Comparison of ENCODE assay signal across 13 cellular contexts in genomic region chr2:206422493-206422892, GRCh38.
"Had no signal": no experiment of that assay in that cellular context is flagged by ENCODE, and none has a peak within 500 bp of the region (broad histone marks: within the 10 kb centered on the region; RNA-seq: fewer than 3 reads in every experiment).

No MANE protein-coding gene starts in this region.

- H3K9me3 ChIP-seq: psoas muscle had no signal

- H3K4me3 Mint-ChIP-seq: activated naive CD4-positive, alpha-beta T cell treated with anti-CD3 and anti-CD28 coated beads, Interleukin-2, amount 50 U/mL, for 24 hours; nephron; T-helper 17 cell had no signal

- H3K27ac Mint-ChIP-seq: activated naive CD4-positive, alpha-beta T cell treated with anti-CD3 and anti-CD28 coated beads, Interleukin-2, amount 50 U/mL, for 24 hours; nephron; T-helper 17 cell had no signal

- H3K36me3 Mint-ChIP-seq: activated naive CD4-positive, alpha-beta T cell treated with anti-CD3 and anti-CD28 coated beads, Interleukin-2, amount 50 U/mL, for 24 hours had no signal

- DNase-seq: activated CD4-positive, alpha-beta T cell treated with anti-CD3 and anti-CD28 coated beads, Interleukin-2, amount 50 U/mL, for 1 hour; activated effector memory CD4-positive, alpha-beta T cell treated with Interleukin-2 at 50 U/mL for 16 hours; activated T-cell treated with anti-CD3 and anti-CD28 coated beads, Interleukin-2, amount 50 U/mL, for 1 hour; glutamatergic neuron; psoas muscle; sigmoid colon; stimulated activated CD4-positive, alpha-beta T cell treated with anti-CD3 and anti-CD28 coated beads, Interleukin-2, amount 100 ng/mL, for 48 hours; stimulated activated naive CD4-positive, alpha-beta T cell treated with Interleukin-2 at 50 U/mL for 16 hours; T-helper 17 cell; upper lobe of left lung had no signal

- ATAC-seq: left lobe of liver, psoas muscle, T-helper 17 cell had no signal

- H3K4me1 ChIP-seq: psoas muscle, sigmoid colon had no signal

- H3K36me3 ChIP-seq: sigmoid colon, upper lobe of left lung had no signal

- H3K27ac ChIP-seq: psoas muscle, sigmoid colon, upper lobe of left lung had no signal

- H3K4me3 ChIP-seq: psoas muscle, sigmoid colon, upper lobe of left lung had no signal

- H3K27me3 ChIP-seq: sigmoid colon, upper lobe of left lung had no signal

- H3K4me1 Mint-ChIP-seq: activated naive CD4-positive, alpha-beta T cell treated with anti-CD3 and anti-CD28 coated beads, Interleukin-2, amount 50 U/mL, for 24 hours had no signal
